1 cellular context compared by ENCODE assay signal in genomic region chr1:83769594-83770321, GRCh38.
A peak's percentile ranks its signal among the peaks of the same experiment; 100 is the strongest.
TF ChIP-seq lines count a peak whose summit lies in the region.

No MANE protein-coding gene starts in this region.

TF ChIP-seq in SK-N-SH, 30 proteins besides CTCF, POLR2A, EP300 and RAD21 (continued from another document):
- TF ChIP-seq, protein P1, sequence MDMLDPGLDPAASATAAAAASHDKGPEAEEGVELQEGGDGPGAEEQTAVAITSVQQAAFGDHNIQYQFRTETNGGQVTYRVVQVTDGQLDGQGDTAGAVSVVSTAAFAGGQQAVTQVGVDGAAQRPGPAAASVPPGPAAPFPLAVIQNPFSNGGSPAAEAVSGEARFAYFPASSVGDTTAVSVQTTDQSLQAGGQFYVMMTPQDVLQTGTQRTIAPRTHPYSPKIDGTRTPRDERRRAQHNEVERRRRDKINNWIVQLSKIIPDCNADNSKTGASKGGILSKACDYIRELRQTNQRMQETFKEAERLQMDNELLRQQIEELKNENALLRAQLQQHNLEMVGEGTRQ (IDR thresholded peaks at IDR 0.05; ENCODE audit: borderline replicate concordance, low read depth, low read length): no peak
- peak; percentile 12; the same call in 1 of the 2 replicates for TF ChIP-seq TCF12 (IDR thresholded peaks at IDR 0.05)
- no peak for TF ChIP-seq FOXM1 (IDR thresholded peaks at IDR 0.05; ENCODE audit: low read depth)
- no peak for TF ChIP-seq POLR2AphosphoS5 (IDR thresholded peaks at IDR 0.05; ENCODE audit: low read depth, low read length)
- TF ChIP-seq RFX5 (IDR thresholded peaks at IDR 0.05; ENCODE audit: low read length): no peak
- TF ChIP-seq, protein P2, sequence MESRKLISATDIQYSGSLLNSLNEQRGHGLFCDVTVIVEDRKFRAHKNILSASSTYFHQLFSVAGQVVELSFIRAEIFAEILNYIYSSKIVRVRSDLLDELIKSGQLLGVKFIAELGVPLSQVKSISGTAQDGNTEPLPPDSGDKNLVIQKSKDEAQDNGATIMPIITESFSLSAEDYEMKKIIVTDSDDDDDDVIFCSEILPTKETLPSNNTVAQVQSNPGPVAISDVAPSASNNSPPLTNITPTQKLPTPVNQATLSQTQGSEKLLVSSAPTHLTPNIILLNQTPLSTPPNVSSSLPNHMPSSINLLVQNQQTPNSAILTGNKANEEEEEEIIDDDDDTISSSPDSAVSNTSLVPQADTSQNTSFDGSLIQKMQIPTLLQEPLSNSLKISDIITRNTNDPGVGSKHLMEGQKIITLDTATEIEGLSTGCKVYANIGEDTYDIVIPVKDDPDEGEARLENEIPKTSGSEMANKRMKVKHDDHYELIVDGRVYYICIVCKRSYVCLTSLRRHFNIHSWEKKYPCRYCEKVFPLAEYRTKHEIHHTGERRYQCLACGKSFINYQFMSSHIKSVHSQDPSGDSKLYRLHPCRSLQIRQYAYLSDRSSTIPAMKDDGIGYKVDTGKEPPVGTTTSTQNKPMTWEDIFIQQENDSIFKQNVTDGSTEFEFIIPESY (IDR thresholded peaks at IDR 0.05; ENCODE audit: borderline replicate concordance, low read depth): no peak
- TF ChIP-seq TEAD4 (IDR thresholded peaks at IDR 0.05; ENCODE audit: borderline replicate concordance, insufficient read depth): no peak
- TF ChIP-seq, protein P3, sequence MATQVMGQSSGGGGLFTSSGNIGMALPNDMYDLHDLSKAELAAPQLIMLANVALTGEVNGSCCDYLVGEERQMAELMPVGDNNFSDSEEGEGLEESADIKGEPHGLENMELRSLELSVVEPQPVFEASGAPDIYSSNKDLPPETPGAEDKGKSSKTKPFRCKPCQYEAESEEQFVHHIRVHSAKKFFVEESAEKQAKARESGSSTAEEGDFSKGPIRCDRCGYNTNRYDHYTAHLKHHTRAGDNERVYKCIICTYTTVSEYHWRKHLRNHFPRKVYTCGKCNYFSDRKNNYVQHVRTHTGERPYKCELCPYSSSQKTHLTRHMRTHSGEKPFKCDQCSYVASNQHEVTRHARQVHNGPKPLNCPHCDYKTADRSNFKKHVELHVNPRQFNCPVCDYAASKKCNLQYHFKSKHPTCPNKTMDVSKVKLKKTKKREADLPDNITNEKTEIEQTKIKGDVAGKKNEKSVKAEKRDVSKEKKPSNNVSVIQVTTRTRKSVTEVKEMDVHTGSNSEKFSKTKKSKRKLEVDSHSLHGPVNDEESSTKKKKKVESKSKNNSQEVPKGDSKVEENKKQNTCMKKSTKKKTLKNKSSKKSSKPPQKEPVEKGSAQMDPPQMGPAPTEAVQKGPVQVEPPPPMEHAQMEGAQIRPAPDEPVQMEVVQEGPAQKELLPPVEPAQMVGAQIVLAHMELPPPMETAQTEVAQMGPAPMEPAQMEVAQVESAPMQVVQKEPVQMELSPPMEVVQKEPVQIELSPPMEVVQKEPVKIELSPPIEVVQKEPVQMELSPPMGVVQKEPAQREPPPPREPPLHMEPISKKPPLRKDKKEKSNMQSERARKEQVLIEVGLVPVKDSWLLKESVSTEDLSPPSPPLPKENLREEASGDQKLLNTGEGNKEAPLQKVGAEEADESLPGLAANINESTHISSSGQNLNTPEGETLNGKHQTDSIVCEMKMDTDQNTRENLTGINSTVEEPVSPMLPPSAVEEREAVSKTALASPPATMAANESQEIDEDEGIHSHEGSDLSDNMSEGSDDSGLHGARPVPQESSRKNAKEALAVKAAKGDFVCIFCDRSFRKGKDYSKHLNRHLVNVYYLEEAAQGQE (IDR thresholded peaks at IDR 0.05; ENCODE audit: low read depth, low read length): no peak
